In genomic region chr17:49741009-49741691, GRCh38 we compare ENCODE assay signal across 8 cellular contexts. TPM values are rescaled to one million over a fixed set of nuclear protein-coding genes. Genes with fewer than 3 reads are reported as not detected.
DNase-seq lines count a peak whose midpoint lies in the region; ATAC-seq and TF ChIP-seq lines count a peak whose summit lies in the region.

No MANE protein-coding gene starts in this region.

- H2AK5ac ChIP-seq in mesenchymal stem cell (ENCODE audit: low read length, severe bottlenecking): no peak overlapping the region

- no peak overlapping the region for H4K91ac ChIP-seq in mesenchymal stem cell (ENCODE audit: low read length)

- H3K9me3 Mint-ChIP-seq in CD14-positive monocyte: peaks cover 0 to 2% (median 0%) of the 10 kb centered on the region in 7 donors
- peaks cover 0 to 5% of the 10 kb centered on the region in 2 donors for H3K9me3 Mint-ChIP-seq in activated naive CD4-positive, alpha-beta T cell treated with anti-CD3 and anti-CD28 coated beads, Interleukin-2, amount 50 U/mL, for 72 hours

- no peak for TF ChIP-seq POLR2A in GM18505 (IDR thresholded peaks at IDR 0.05; ENCODE audit: borderline replicate concordance, extremely low read depth, insufficient read depth, insufficient read length)

- H3K4me3 ChIP-seq in mesenchymal stem cell (ENCODE audit: insufficient read depth in 1 of 2, low read depth in 1 of 2, low read length in 2 of 2): peak overlapping the region in 1 of 2 experiments; percentile 3

- no peak overlapping the region for H3K23ac ChIP-seq in mesenchymal stem cell (ENCODE audit: low read length in 2 of 2)

- no peak overlapping the region for H3K14ac ChIP-seq in mesenchymal stem cell (ENCODE audit: low read length in 2 of 2)

- H2BK12ac ChIP-seq in mesenchymal stem cell (ENCODE audit: low read length in 2 of 2): no peak overlapping the region

- 75% methylated on average over 2 of the region's 5 CpGs for WGBS in mesenchymal stem cell

- peak overlapping the region; percentile 66 to 90 for H3K4me3 Mint-ChIP-seq in CD14-positive monocyte

- H3K9me3 ChIP-seq in mesenchymal stem cell (ENCODE audit: control insufficient read depth, low read length): no peaks in the 10 kb centered on the region

- no peak overlapping the region for H3K18ac ChIP-seq in mesenchymal stem cell (ENCODE audit: low read depth in 1 of 2, low read length in 2 of 2)

- no peak for TF ChIP-seq CTCF in CD14-positive monocyte (IDR thresholded peaks at IDR 0.05)

- H3K36me3 ChIP-seq in mesenchymal stem cell (ENCODE audit: control insufficient read depth in 1 of 2, insufficient read depth in 2 of 2, low read depth in 1 of 2, low read length in 2 of 2): no peaks in the 10 kb centered on the region

- H3K4ac ChIP-seq in mesenchymal stem cell (ENCODE audit: low read depth in 1 of 2, low read length in 2 of 2): no peak overlapping the region

- H3K4me2 ChIP-seq in mesenchymal stem cell (ENCODE audit: low read length, poor library complexity, severe bottlenecking): no peak overlapping the region

- H2BK120ac ChIP-seq in mesenchymal stem cell (ENCODE audit: low read depth, low read length): no peak overlapping the region

- H3K27ac Mint-ChIP-seq in CD14-positive monocyte: peak overlapping the region; percentile 98 to 100 (median 99)
- peak overlapping the region; percentile 92 to 98 for H3K27ac Mint-ChIP-seq in activated naive CD4-positive, alpha-beta T cell treated with anti-CD3 and anti-CD28 coated beads, Interleukin-2, amount 50 U/mL, for 72 hours

- H3K36me3 Mint-ChIP-seq in CD14-positive monocyte: peaks cover 2 to 19% of the 10 kb centered on the region in 2 donors
- peaks cover 14 to 30% of the 10 kb centered on the region in 2 donors for H3K36me3 Mint-ChIP-seq in activated naive CD4-positive, alpha-beta T cell treated with anti-CD3 and anti-CD28 coated beads, Interleukin-2, amount 50 U/mL, for 72 hours

- ATAC-seq in HG02840 (IDR thresholded peaks at IDR 0.05; ENCODE audit: low FRiP score, unreplicated experiment): peak; percentile 48
- no peak for ATAC-seq in activated naive CD4-positive, alpha-beta T cell treated with anti-CD3 and anti-CD28 coated beads, Interleukin-2, amount 50 U/mL, for 72 hours
- no peak for ATAC-seq in GM18505 (IDR thresholded peaks at IDR 0.05; ENCODE audit: unreplicated experiment)
- ATAC-seq in left colon: no peak

- H3K4me1 ChIP-seq in mesenchymal stem cell (ENCODE audit: control insufficient read depth, insufficient read depth, low read depth, low read length): peaks cover 2% of the 10 kb centered on the region

- no peak overlapping the region for H2BK5ac ChIP-seq in mesenchymal stem cell (ENCODE audit: low read depth, low read length, poor library complexity, severe bottlenecking)

- no peak overlapping the region for H2BK15ac ChIP-seq in mesenchymal stem cell (ENCODE audit: low read depth, poor library complexity, severe bottlenecking)

- H2AFZ ChIP-seq in mesenchymal stem cell (ENCODE audit: low read depth, low read length): no peak overlapping the region

- intact Hi-C loops in CD14-positive monocyte (cut with micrococcal nuclease): loop anchor here in 1 of 2 donors (5.0 kb wide), 1 partner anchor 34 kb away; the partner anchor contains the start of gene SLC35B1
- intact Hi-C loops in left colon (cut with DNase I, micrococcal nuclease): no loop called here

- H3K9ac ChIP-seq in mesenchymal stem cell (ENCODE audit: low read length): peak overlapping the region; percentile 20

- no peak overlapping the region for H3K27ac ChIP-seq in mesenchymal stem cell (ENCODE audit: low read length, poor library complexity, severe bottlenecking)

- no peak for DNase-seq in CD14-positive monocyte (ENCODE audit: low spot score)
- no peak for DNase-seq in activated naive CD4-positive, alpha-beta T cell treated with anti-CD3 and anti-CD28 coated beads, Interleukin-2, amount 50 U/mL, for 72 hours (ENCODE audit: low spot score in 2 of 2)
- peak; percentile 6 for DNase-seq in mesenchymal stem cell
- no peak for DNase-seq in NCI-H2029 (lab: John Stamatoyannopoulos, UW)
- no peak for DNase-seq in left colon
- DNase-seq in NCI-H446 treated with DMSO at 0.1 percent for 48 hours (lab: John Stamatoyannopoulos, UW): no peak

- peaks cover 0 to 3% (median 2%) of the 10 kb centered on the region in 3 donors for H3K27me3 Mint-ChIP-seq in CD14-positive monocyte (ENCODE audit: low read depth in 3 of 3)

- H3K79me1 ChIP-seq in mesenchymal stem cell (replicated peaks; ENCODE audit: low read length, poor library complexity, severe bottlenecking): peaks cover 11% of the 10 kb centered on the region

- no peak overlapping the region for H4K8ac ChIP-seq in mesenchymal stem cell (ENCODE audit: low read length)

- H3K4me1 Mint-ChIP-seq in CD14-positive monocyte: peaks cover 87% of the 10 kb centered on the region

- no peaks in the 10 kb centered on the region for H3K27me3 ChIP-seq in mesenchymal stem cell (ENCODE audit: control insufficient read depth in 1 of 2, insufficient read depth in 1 of 2, low read length in 2 of 2)

RNA-seq across cellular contexts. Expression of gene FAM117A, which starts 22.8 kb away (rescaled TPM):
- 10 to 100 TPM; 11.8 to 17.9 TPM for polyA plus RNA-seq in CD14-positive monocyte
- total RNA-seq in activated naive CD4-positive, alpha-beta T cell treated with anti-CD3 and anti-CD28 coated beads, Interleukin-2, amount 50 U/mL, for 72 hours: 10 to 100 TPM; 13.3 to 25.0 TPM
- 6.0 TPM for polyA plus RNA-seq in mesenchymal stem cell (2013, experiment 1 of 2)
- polyA plus RNA-seq in mesenchymal stem cell (2013, experiment 2 of 2): 6.5 TPM
- total RNA-seq in left colon: 1 to 10 TPM; 7.6 to 10.0 TPM

RNA-seq across cellular contexts. Expression of gene SLC35B1, which starts 33.4 kb away (rescaled TPM):
- 10 to 100 TPM; 56.0 to 61.0 TPM for polyA plus RNA-seq in CD14-positive monocyte
- 10 to 100 TPM; 36.2 to 44.1 TPM for total RNA-seq in activated naive CD4-positive, alpha-beta T cell treated with anti-CD3 and anti-CD28 coated beads, Interleukin-2, amount 50 U/mL, for 72 hours
- polyA plus RNA-seq in mesenchymal stem cell (2013, experiment 1 of 2): 58.8 TPM
- 61.6 TPM for polyA plus RNA-seq in mesenchymal stem cell (2013, experiment 2 of 2)
- total RNA-seq in left colon: 10 to 100 TPM; 43.1 to 55.0 TPM

RNA-seq across cellular contexts. Expression of gene KAT7, which starts 47.3 kb away (rescaled TPM):
- polyA plus RNA-seq in CD14-positive monocyte: 10 to 100 TPM; 17.5 to 28.1 TPM
- total RNA-seq in activated naive CD4-positive, alpha-beta T cell treated with anti-CD3 and anti-CD28 coated beads, Interleukin-2, amount 50 U/mL, for 72 hours: 100 to 1,000 TPM in 1 of 2 donors, 10 to 100 TPM in 1; 75.4 to 119 TPM
- polyA plus RNA-seq in mesenchymal stem cell (2013, experiment 1 of 2): 22.5 TPM
- 25.7 TPM for polyA plus RNA-seq in mesenchymal stem cell (2013, experiment 2 of 2)
- total RNA-seq in left colon: 10 to 100 TPM; 41.9 to 42.3 TPM
